1 cellular context compared by ENCODE assay signal in genomic region chr14:97655169-97655948, GRCh38.
TF ChIP-seq lines count a peak whose summit lies in the region.

No MANE protein-coding gene starts in this region.

TF ChIP-seq in H1, 55 proteins besides CTCF, POLR2A, EP300 and RAD21:
- TF ChIP-seq MAFK (IDR thresholded peaks at IDR 0.05; ENCODE audit: low read depth, low read length) = no peak
- 0 out of 4 replicates have a peak, but pooled peaks of 1 of the 2 experiments have one; percentile 11 for TF ChIP-seq HDAC2 (IDR thresholded peaks at IDR 0.05; ENCODE audit: borderline replicate concordance in 1 of 2, low read depth in 2 of 2, low read length in 2 of 2)
- TF ChIP-seq POU5F1 (IDR thresholded peaks at IDR 0.05; ENCODE audit: low read depth, low read length) = 0 out of 2 replicates have a peak, but pooled peaks have one; percentile 42
- peak; percentile 93 for TF ChIP-seq JUND (IDR thresholded peaks at IDR 0.05; ENCODE audit: low read length)
- TF ChIP-seq JUN (IDR thresholded peaks at IDR 0.05; ENCODE audit: low read depth, low read length) = peak; percentile 69; the same call in 1 of the 2 replicates
- peak; percentile 16 for TF ChIP-seq NANOG (IDR thresholded peaks at IDR 0.05; ENCODE audit: insufficient read depth, low read depth, low read length, poor library complexity, severe bottlenecking)
- TF ChIP-seq GTF2F1 (IDR thresholded peaks at IDR 0.05; ENCODE audit: borderline replicate concordance, low read depth, low read length) = no peak
- TF ChIP-seq SIRT6 (IDR thresholded peaks at IDR 0.05; ENCODE audit: low read length) = no peak
